Comparison of ENCODE assay signal across 26 cellular contexts in genomic region chr12:123723765-123724164, GRCh38. TPM values are rescaled to one million over a fixed set of nuclear protein-coding genes. Genes with fewer than 3 reads are reported as not detected.
DNase-seq lines count a peak whose midpoint lies in the region; ATAC-seq and TF ChIP-seq lines count a peak whose summit lies in the region.
"Had no signal": no experiment of that assay in that cellular context is flagged by ENCODE, and none has a peak within 500 bp of the region (broad histone marks: within the 10 kb centered on the region; RNA-seq: fewer than 3 reads in every experiment).

No MANE protein-coding gene starts in this region.

- POLR2A ChIA-PET in T-cell (lab: Charles Lee) = interaction anchor here in 1 of 2 donors (0.7 kb wide), 1 partner anchor 568 kb away, joined by 3 read pairs; no protein-coding TSS in a partner anchor

- H3K9me3 ChIP-seq in left ventricle myocardium inferior (replicated peaks) = no peaks in the 10 kb centered on the region
- H3K9me3 ChIP-seq: A549, gastrocnemius medialis, uterus had no signal

- no peak overlapping the region for H3K4me3 ChIP-seq in left ventricle myocardium inferior
- H3K4me3 ChIP-seq: A549, gastrocnemius medialis, uterus had no signal

- H3K27me3 Mint-ChIP-seq in T-cell (no peaks in the 10 kb centered on the region), endothelial cell (ENCODE audit: unreplicated experiment) (no peaks in the 10 kb centered on the region)
- H3K27me3 Mint-ChIP-seq: central memory CD8-positive, alpha-beta T cell had no signal

- CTCF ChIA-PET in T-cell (lab: Charles Lee) = no interaction called here

- H3K36me3 Mint-ChIP-seq in T-cell (peaks cover 34% of the 10 kb centered on the region), endothelial cell (ENCODE audit: low read depth, unreplicated experiment) (peaks cover 17% of the 10 kb centered on the region)

- peaks cover 83% of the 10 kb centered on the region for H3K36me3 ChIP-seq in left ventricle myocardium inferior
- H3K36me3 ChIP-seq: uterus had no signal

- intact Hi-C loops in left ventricle myocardium inferior (cut with micrococcal nuclease) = no loop called here

- no peak for ATAC-seq in T-cell (replicated peaks in 1 of 4)
- ATAC-seq: A549, gastrocnemius medialis had no signal

- H3K4me1 Mint-ChIP-seq in T-cell (peaks cover 5 to 15% (median 8%) of the 10 kb centered on the region in 3 donors), endothelial cell (ENCODE audit: unreplicated experiment) (peaks cover 19% of the 10 kb centered on the region)
- H3K4me1 Mint-ChIP-seq: neural crest cell had no signal

- H3K4me3 Mint-ChIP-seq in T-cell (peak overlapping the region in 1 of 3 donors; percentile 52), endothelial cell (ENCODE audit: unreplicated experiment) (no peak overlapping the region)
- H3K4me3 Mint-ChIP-seq: CD14-positive monocyte; central memory CD8-positive, alpha-beta T cell; neural crest cell had no signal

- TF ChIP-seq CTCF in endothelial cell (IDR thresholded peaks at IDR 0.05; ENCODE audit: unreplicated experiment) (no peak), left ventricle myocardium inferior (IDR thresholded peaks at IDR 0.05; ENCODE audit: borderline replicate concordance) (no peak)

- no peaks in the 10 kb centered on the region for H3K27me3 ChIP-seq in left ventricle myocardium inferior (ENCODE audit: low read depth)
- H3K27me3 ChIP-seq: gastrocnemius medialis, uterus had no signal

- H3K27ac ChIP-seq in left ventricle myocardium inferior (replicated peaks) = no peak overlapping the region
- H3K27ac ChIP-seq: A549, gastrocnemius medialis, uterus had no signal

- H3K4me1 ChIP-seq in left ventricle myocardium inferior = peaks cover 12% of the 10 kb centered on the region
- H3K4me1 ChIP-seq: A549, gastrocnemius medialis, uterus had no signal

- H3K27ac Mint-ChIP-seq in T-cell = peak overlapping the region; percentile 49 to 61
- H3K27ac Mint-ChIP-seq in endothelial cell (ENCODE audit: unreplicated experiment) = peak overlapping the region; percentile 70

- H3K9me3 Mint-ChIP-seq in T-cell (no peaks in the 10 kb centered on the region), endothelial cell (ENCODE audit: unreplicated experiment) (no peaks in the 10 kb centered on the region)
- H3K9me3 Mint-ChIP-seq: CD14-positive monocyte; central memory CD8-positive, alpha-beta T cell; neural crest cell had no signal

- DNase-seq in activated CD4-positive, alpha-beta T cell treated with anti-CD3 and anti-CD28 coated beads for 48 hours = peak; percentile 45
- DNase-seq in activated CD4-positive, alpha-beta T cell treated with anti-CD3 and anti-CD28 coated beads, Interleukin-2, amount 50 U/mL, for 1 hour = no peak
- DNase-seq in CD1c-positive myeloid dendritic cell (ENCODE audit: extremely low spot score) (peak; percentile 16), T-cell (no peak), endothelial cell (ENCODE audit: low spot score) (no peak), left ventricle myocardium inferior (no peak), GOT3 (lab: John Stamatoyannopoulos, UW) (no peak), activated gamma-delta T cell (lab: John Stamatoyannopoulos, UW) (no peak)
- DNase-seq: amygdala; erythroblast; gastrocnemius medialis; HCEC 1CT; kidney glomerular epithelial cell; NCI-H1436 treated with DMSO at 0.1 percent for 48 hours; NCI-H2171; NCI-H69; OCI-M1; SHP77 treated with DMSO at 0.1 percent for 48 hours; stimulated activated CD4-positive, alpha-beta T cell treated with anti-CD3 and anti-CD28 coated beads, Interleukin-2, amount 100 ng/mL, for 48 hours; substantia nigra; uterus had no signal

RNA-seq across cellular contexts. Expression of gene ATP6V0A2, which starts 11.6 kb away (rescaled TPM):
- 10 to 100 TPM; 34.9 to 47.2 (median 46.3) TPM for total RNA-seq in T-cell
- total RNA-seq in endothelial cell (ENCODE audit: unreplicated experiment) = 52.4 TPM
- 12.4 TPM for total RNA-seq in left ventricle myocardium inferior

RNA-seq across cellular contexts. Expression of gene DNAH10, which starts 38.3 kb away (rescaled TPM):
- total RNA-seq in T-cell (under 1 TPM; 0.08 to 0.32 (median 0.19) TPM), endothelial cell (ENCODE audit: unreplicated experiment) (1.2 TPM), left ventricle myocardium inferior (not detected)
- total RNA-seq: posterior vena cava had no signal

RNA-seq across cellular contexts. Expression of gene TCTN2, which starts 52.9 kb away (rescaled TPM):
- 10 to 100 TPM in 1 of 5 donors, 1 to 10 TPM in 4; 5.3 to 11.9 (median 6.6) TPM for total RNA-seq in T-cell
- total RNA-seq in endothelial cell (ENCODE audit: unreplicated experiment) = 11.3 TPM
- 3.9 TPM for total RNA-seq in left ventricle myocardium inferior

Comparison
In these comparisons a context has a peak if more than half of its experiments do, and no peak if none do; other contexts are left out.
1. DNase-seq: peak in activated CD4-positive, alpha-beta T cell treated with anti-CD3 and anti-CD28 coated beads for 48 hours (single experiment) and CD1c-positive myeloid dendritic cell (single experiment); none in activated CD4-positive, alpha-beta T cell treated with anti-CD3 and anti-CD28 coated beads, Interleukin-2, amount 50 U/mL, for 1 hour (single experiment), T-cell (0 of 34), endothelial cell (single experiment), left ventricle myocardium inferior (single experiment), GOT3 (single experiment) and activated gamma-delta T cell (single experiment).